In genomic region chr7:149870701-149871483, GRCh38 we compare ENCODE assay signal across 16 cellular contexts. TPM values are rescaled to one million over a fixed set of nuclear protein-coding genes. Genes with fewer than 3 reads are reported as not detected.
A peak's percentile ranks its signal among the peaks of the same experiment; 100 is the strongest.
DNase-seq lines count a peak whose midpoint lies in the region; ATAC-seq and TF ChIP-seq lines count a peak whose summit lies in the region.
"Had no signal": no experiment of that assay in that cellular context is flagged by ENCODE, and none has a peak within 500 bp of the region (broad histone marks: within the 10 kb centered on the region; RNA-seq: fewer than 3 reads in every experiment).

No MANE protein-coding gene starts in this region.

- H3K4me3 Mint-ChIP-seq in activated naive CD4-positive, alpha-beta T cell treated with anti-CD3 and anti-CD28 coated beads, Interleukin-2, amount 50 U/mL, for 24 hours: peak overlapping the region; percentile 23

- peak; percentile 79 for DNase-seq in mesenteric fat pad (ENCODE audit: low spot score)
- DNase-seq in esophagus muscularis mucosa (ENCODE audit: extremely low spot score): no peak
- no peak for DNase-seq in COLO829 (ENCODE audit: low spot score)
- DNase-seq: brain microvascular endothelial cell, foreskin melanocyte, MG63, NCI-H2171, SHP77 treated with DMSO at 0.1 percent for 48 hours had no signal

- H3K9me2 ChIP-seq in DOHH2 (replicated peaks; ENCODE audit: control insufficient read depth, low read length): no peaks in the 10 kb centered on the region

- peaks cover 86% of the 10 kb centered on the region for H3K4me1 Mint-ChIP-seq in activated naive CD4-positive, alpha-beta T cell treated with anti-CD3 and anti-CD28 coated beads, Interleukin-2, amount 50 U/mL, for 24 hours

- no peaks in the 10 kb centered on the region for H3K36me3 Mint-ChIP-seq in activated naive CD4-positive, alpha-beta T cell treated with anti-CD3 and anti-CD28 coated beads, Interleukin-2, amount 50 U/mL, for 24 hours
- H3K36me3 Mint-ChIP-seq: type B pancreatic cell had no signal

- H3K27ac Mint-ChIP-seq in activated naive CD4-positive, alpha-beta T cell treated with anti-CD3 and anti-CD28 coated beads, Interleukin-2, amount 50 U/mL, for 24 hours: peak overlapping the region; percentile 96
- H3K27ac Mint-ChIP-seq: B cell had no signal

- no peak overlapping the region for H3K4me3 ChIP-seq in BLaER1 treated with 17β-estradiol and CSF1 and Interleukin-3, amounts not matched to agents 10 nM and 100 nM
- H3K4me3 ChIP-seq in DOHH2 (ENCODE audit: low read length) (no peak overlapping the region), esophagus muscularis mucosa (no peak overlapping the region)
- H3K4me3 ChIP-seq: MG63, pancreas had no signal

- H3K4me2 ChIP-seq in BLaER1 treated with 17β-estradiol and CSF1 and Interleukin-3, amounts not matched to agents 10 nM and 100 nM: peak overlapping the region; percentile 45 to 99 (median 97)
- H3K4me2 ChIP-seq in DOHH2 (ENCODE audit: low read length): no peak overlapping the region

- peaks cover 0 to 16% (median 6%) of the 10 kb centered on the region in 11 experiments; a peak in 9 of 22 replicates for H3K27me3 ChIP-seq in BLaER1 treated with 17β-estradiol and CSF1 and Interleukin-3, amounts not matched to agents 10 nM and 100 nM
- H3K27me3 ChIP-seq in DOHH2 (ENCODE audit: control insufficient read depth, low read length) (no peaks in the 10 kb centered on the region), esophagus muscularis mucosa (no peaks in the 10 kb centered on the region)
- H3K27me3 ChIP-seq: brain microvascular endothelial cell, MG63, pancreas had no signal

- H3K27me3 Mint-ChIP-seq in activated naive CD4-positive, alpha-beta T cell treated with anti-CD3 and anti-CD28 coated beads, Interleukin-2, amount 50 U/mL, for 24 hours: no peaks in the 10 kb centered on the region
- H3K27me3 Mint-ChIP-seq: B cell, type B pancreatic cell had no signal

- no peak for TF ChIP-seq POLR2A in esophagus muscularis mucosa (IDR thresholded peaks at IDR 0.05; ENCODE audit: low read depth)

- no peak for TF ChIP-seq EP300 in esophagus muscularis mucosa (IDR thresholded peaks at IDR 0.05)

- peaks cover 10% of the 10 kb centered on the region; the same call in 1 of the 2 replicates for H3F3A ChIP-seq in DOHH2 (ENCODE audit: control insufficient read depth, insufficient read depth)

- intact Hi-C loops in esophagus muscularis mucosa (cut with DNase I): loop anchor here (5.0 kb wide), 1 partner anchor 34 kb away; the partner anchor contains the start of gene ZNF862

- ATAC-seq in GM21526 (IDR thresholded peaks at IDR 0.05; ENCODE audit: low FRiP score, unreplicated experiment) (no peak), HG03432 (IDR thresholded peaks at IDR 0.05; ENCODE audit: unreplicated experiment) (no peak)
- ATAC-seq: pancreas had no signal

- no peaks in the 10 kb centered on the region for H3K36me3 ChIP-seq in BLaER1 treated with 17β-estradiol and CSF1 and Interleukin-3, amounts not matched to agents 10 nM and 100 nM
- H3K36me3 ChIP-seq in DOHH2 (ENCODE audit: control insufficient read depth, low read length) (peaks cover 9% of the 10 kb centered on the region), esophagus muscularis mucosa (peaks cover 0 to 40% (median 14%) of the 10 kb centered on the region in 4 donors)
- H3K36me3 ChIP-seq: brain microvascular endothelial cell, MG63, pancreas had no signal

- H3K4me1 ChIP-seq in BLaER1 treated with 17β-estradiol and CSF1 and Interleukin-3, amounts not matched to agents 10 nM and 100 nM: peaks cover 52 to 95% (median 85%) of the 10 kb centered on the region in 10 experiments
- H3K4me1 ChIP-seq in DOHH2 (ENCODE audit: control insufficient read depth, low read length) (peaks cover 47% of the 10 kb centered on the region), esophagus muscularis mucosa (peaks cover 22 to 35% (median 25%) of the 10 kb centered on the region in 4 donors)

- no peaks in the 10 kb centered on the region for H3K9me3 ChIP-seq in BLaER1 treated with 17β-estradiol and CSF1 and Interleukin-3, amounts not matched to agents 10 nM and 100 nM (replicated peaks in 1 of 11)
- H3K9me3 ChIP-seq in DOHH2 (ENCODE audit: control insufficient read depth, insufficient read depth, low read length): no peaks in the 10 kb centered on the region
- no peaks in the 10 kb centered on the region for H3K9me3 ChIP-seq in esophagus muscularis mucosa
- H3K9me3 ChIP-seq: MG63, pancreas had no signal

- peaks cover 0 to 4% (median 0%) of the 10 kb centered on the region in 11 experiments; a peak in 1 of 22 replicates for H4K20me1 ChIP-seq in BLaER1 treated with 17β-estradiol and CSF1 and Interleukin-3, amounts not matched to agents 10 nM and 100 nM
- H4K20me1 ChIP-seq in DOHH2 (ENCODE audit: control insufficient read depth, insufficient read depth, low read depth, low read length): peaks cover 2% of the 10 kb centered on the region; the same call in 1 of the 2 replicates

- H3K9ac ChIP-seq in BLaER1 treated with 17β-estradiol and CSF1 and Interleukin-3, amounts not matched to agents 10 nM and 100 nM: no peak overlapping the region

- WGBS in esophagus muscularis mucosa: 85% methylated on average over 12 of the region's 12 CpGs

- H3K27ac ChIP-seq in BLaER1 treated with 17β-estradiol and CSF1 and Interleukin-3, amounts not matched to agents 10 nM and 100 nM: 0 out of 22 replicates have a peak overlapping the region, but pooled peaks of 1 of the 11 experiments have one; percentile 1
- H3K27ac ChIP-seq in DOHH2 (ENCODE audit: low read depth, low read length) (peak overlapping the region; percentile 36; the same call in 1 of the 2 replicates), esophagus muscularis mucosa (replicated peaks in 1 of 4) (no peak overlapping the region)
- H3K27ac ChIP-seq: brain microvascular endothelial cell, pancreas had no signal

- no peak for TF ChIP-seq CTCF in DOHH2 (IDR thresholded peaks at IDR 0.05; ENCODE audit: low read depth, low read length, poor library complexity, severe bottlenecking)
- TF ChIP-seq CTCF in esophagus muscularis mucosa (IDR thresholded peaks at IDR 0.05): no peak

- no peaks in the 10 kb centered on the region for H3K9me3 Mint-ChIP-seq in activated naive CD4-positive, alpha-beta T cell treated with anti-CD3 and anti-CD28 coated beads, Interleukin-2, amount 50 U/mL, for 24 hours
- H3K9me3 Mint-ChIP-seq: type B pancreatic cell had no signal

- peaks cover 21% of the 10 kb centered on the region for H3K79me2 ChIP-seq in DOHH2 (ENCODE audit: control insufficient read depth, low read length)

RNA-seq across cellular contexts. Expression of gene ATP6V0E2, which starts 2.9 kb away (rescaled TPM):
- total RNA-seq in mesenteric fat pad (18.5 TPM), esophagus muscularis mucosa (10 to 100 TPM; 17.9 to 55.1 (median 32.7) TPM)

RNA-seq across cellular contexts. Expression of gene ZNF862, which starts 32.7 kb away (rescaled TPM):
- total RNA-seq in mesenteric fat pad: 9.4 TPM
- total RNA-seq in esophagus muscularis mucosa: 10 to 100 TPM in 3 of 4 donors, 1 to 10 TPM in 1; 9.1 to 17.1 (median 13.3) TPM
